13 cellular contexts compared by ENCODE assay signal in the genomic region with DNA sequence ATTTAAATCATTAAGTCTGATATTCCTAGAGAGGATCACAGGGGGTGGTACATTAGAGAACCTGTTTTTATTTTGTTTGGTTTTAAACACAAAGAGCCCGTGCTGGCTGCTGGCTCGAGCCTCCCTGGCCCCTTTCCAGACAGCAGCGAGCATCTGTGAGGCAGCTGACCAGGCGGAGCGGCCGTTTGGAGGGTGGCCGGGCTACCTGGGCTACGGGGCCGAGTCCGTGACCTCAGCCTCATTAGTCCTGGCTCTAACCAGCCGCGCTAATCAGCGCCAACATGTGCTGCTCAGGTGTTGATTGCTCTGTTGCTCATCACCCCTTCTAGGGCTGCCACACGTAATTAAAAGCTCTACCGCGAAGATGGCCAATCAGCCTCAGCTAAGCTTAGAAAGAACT. TPM values are rescaled to one million over a fixed set of nuclear protein-coding genes. Genes with fewer than 3 reads are reported as not detected.
DNase-seq lines count a peak whose midpoint lies in the region; TF ChIP-seq lines count a peak whose summit lies in the region.
"Had no signal": no experiment of that assay in that cellular context is flagged by ENCODE, and none has a peak within 500 bp of the region (broad histone marks: within the 10 kb centered on the region; RNA-seq: fewer than 3 reads in every experiment).

No MANE protein-coding gene starts in this region.

- no peaks in the 10 kb centered on the region for H3K4me1 Mint-ChIP-seq in HFFc6 (ENCODE audit: low read depth)
- H3K4me1 Mint-ChIP-seq: activated CD4-positive, alpha-beta memory T cell treated with anti-CD3 and anti-CD28 coated beads, Interleukin-2, amount 10 ng/mL, durations not matched to agents 7 days and 5 days; stimulated activated naive CD8-positive, alpha-beta T cell treated with anti-CD3 and anti-CD28 coated beads, Interleukin-15, amount 100 ng/mL, for 72 hours had no signal

- no peak overlapping the region for H3K4me3 Mint-ChIP-seq in HFFc6
- H3K4me3 Mint-ChIP-seq: activated CD4-positive, alpha-beta memory T cell treated with anti-CD3 and anti-CD28 coated beads, Interleukin-2, amount 10 ng/mL, durations not matched to agents 7 days and 5 days; activated T-helper 1 cell treated with anti-CD3 and anti-CD28 coated beads, Interleukin-12 subunit alpha, Interleukin-12 subunit beta, Interleukin-2, Interleukin-4 antibody, amounts not matched to agents 30 ng/mL and 10 ng/mL and 1 ng/mL, durations not matched to agents 14 hours and 24 hours and 36 hours; stimulated activated naive CD8-positive, alpha-beta T cell treated with anti-CD3 and anti-CD28 coated beads, Interleukin-15, amount 100 ng/mL, for 72 hours had no signal

- H3K4me3 ChIP-seq in endocrine pancreas (ENCODE audit: control insufficient read depth, insufficient read depth, low read length) (peak overlapping the region; percentile 14), suprapubic skin (no peak overlapping the region)
- H3K4me3 ChIP-seq: GM12878 had no signal

- no peak for TF ChIP-seq POLR2A in suprapubic skin (IDR thresholded peaks at IDR 0.05)

- TF ChIP-seq CTCF in suprapubic skin (IDR thresholded peaks at IDR 0.05): no peak
- TF ChIP-seq CTCF in HFFc6 (IDR thresholded peaks at IDR 0.05): no peak

- no peak for TF ChIP-seq EP300 in suprapubic skin (IDR thresholded peaks at IDR 0.05)

- H3K4me1 ChIP-seq in endocrine pancreas (ENCODE audit: control insufficient read depth, insufficient read depth, low read length) (no peaks in the 10 kb centered on the region), suprapubic skin (peaks cover 3% of the 10 kb centered on the region)

- no peak overlapping the region for H3K27ac Mint-ChIP-seq in HFFc6
- H3K27ac Mint-ChIP-seq: activated CD4-positive, alpha-beta memory T cell treated with anti-CD3 and anti-CD28 coated beads, Interleukin-2, amount 10 ng/mL, durations not matched to agents 7 days and 5 days; activated T-helper 1 cell treated with anti-CD3 and anti-CD28 coated beads, Interleukin-12 subunit alpha, Interleukin-12 subunit beta, Interleukin-2, Interleukin-4 antibody, amounts not matched to agents 30 ng/mL and 10 ng/mL and 1 ng/mL, durations not matched to agents 14 hours and 24 hours and 36 hours; stimulated activated naive CD8-positive, alpha-beta T cell treated with anti-CD3 and anti-CD28 coated beads, Interleukin-15, amount 100 ng/mL, for 72 hours had no signal

- 87% methylated on average over 12 of the region's 16 CpGs for WGBS in suprapubic skin

- H3K27me3 Mint-ChIP-seq in HFFc6 (ENCODE audit: insufficient read depth): no peaks in the 10 kb centered on the region; the same call in 1 of the 2 replicates
- H3K27me3 Mint-ChIP-seq: activated CD4-positive, alpha-beta memory T cell treated with anti-CD3 and anti-CD28 coated beads, Interleukin-2, amount 10 ng/mL, durations not matched to agents 7 days and 5 days; stimulated activated naive CD8-positive, alpha-beta T cell treated with anti-CD3 and anti-CD28 coated beads, Interleukin-15, amount 100 ng/mL, for 72 hours had no signal

- peaks cover 56% of the 10 kb centered on the region for H3K36me3 Mint-ChIP-seq in HFFc6 (ENCODE audit: low read depth)

- no peak overlapping the region for H3K27ac ChIP-seq in suprapubic skin

- peaks cover 3% of the 10 kb centered on the region for H3K36me3 ChIP-seq in endocrine pancreas (ENCODE audit: control insufficient read depth, insufficient read depth, low read length)
- H3K36me3 ChIP-seq in suprapubic skin: peaks cover 14% of the 10 kb centered on the region

- no peak overlapping the region for H3K9ac ChIP-seq in endocrine pancreas (ENCODE audit: control insufficient read depth, insufficient read depth, low read length)

- H3K27me3 ChIP-seq in endocrine pancreas (ENCODE audit: control insufficient read depth, insufficient read depth, low read length): no peaks in the 10 kb centered on the region
- H3K27me3 ChIP-seq in suprapubic skin: no peaks in the 10 kb centered on the region

- intact Hi-C loops in posterior vena cava (cut with DNase I): no loop called here

- DNase-seq in NCI-H1105 treated with DMSO at 0.1 percent for 48 hours (lab: John Stamatoyannopoulos, UW): peak; percentile 56
- DNase-seq in NCI-H345 treated with DMSO at 0.1 percent for 48 hours (lab: John Stamatoyannopoulos, UW; ENCODE audit: unreplicated experiment): peak; percentile 48
- DNase-seq in posterior vena cava (ENCODE audit: low spot score): peak; percentile 66
- DNase-seq in suprapubic skin (ENCODE audit: low spot score in 2 of 2): no peak
- no peak for DNase-seq in HCEC 1CT
- no peak for DNase-seq in HFFc6
- DNase-seq: activated CD4-positive, alpha-beta memory T cell treated with anti-CD3 and anti-CD28 coated beads, Interleukin-2, amount 10 ng/mL, durations not matched to agents 7 days and 5 days; erythroblast; NCI-H2171; stimulated activated naive CD8-positive, alpha-beta T cell treated with anti-CD3 and anti-CD28 coated beads, Interleukin-15, amount 100 ng/mL, for 72 hours had no signal

- H3K9me3 Mint-ChIP-seq in HFFc6: no peaks in the 10 kb centered on the region

- H3K9me3 ChIP-seq in endocrine pancreas (ENCODE audit: control insufficient read depth, low read length) (no peaks in the 10 kb centered on the region), suprapubic skin (no peaks in the 10 kb centered on the region)

RNA-seq across cellular contexts. Expression of a gene that starts 35.3 kb away (rescaled TPM):
- total RNA-seq in posterior vena cava (10 to 100 TPM; 62.5 to 68.8 TPM), suprapubic skin (10 to 100 TPM; 32.7 to 40.7 (median 38.9) TPM)
- total RNA-seq in HFFc6 (2021; fragmentation: NEBNext Ultra II Directional; extraction: Animal tissue kit (Norgen Biotek cat#: 25700)): 100 to 1,000 TPM; 160 to 197 (median 171) TPM

Comparison
In these comparisons a context has a peak if more than half of its experiments do, and no peak if none do; other contexts are left out.
1. DNase-seq: peak in NCI-H1105 treated with DMSO at 0.1 percent for 48 hours (single experiment), NCI-H345 treated with DMSO at 0.1 percent for 48 hours (single experiment) and posterior vena cava (single experiment); none in suprapubic skin (0 of 2), HCEC 1CT (single experiment) and HFFc6 (single experiment).